13 cellular contexts compared by ENCODE assay signal in genomic region chr17:73521376-73521775, GRCh38.
"Had no signal": no experiment of that assay in that cellular context is flagged by ENCODE, and none has a peak within 500 bp of the region (broad histone marks: within the 10 kb centered on the region; RNA-seq: fewer than 3 reads in every experiment).

No MANE protein-coding gene starts in this region.

- H3K4me1 Mint-ChIP-seq: activated B cell treated with CpG ODN at 0.5 μM for 24 hours had no signal

- H3K27ac ChIP-seq: gastrocnemius medialis, heart right ventricle, parathyroid adenoma had no signal

- H3K4me3 Mint-ChIP-seq: activated B cell treated with CpG ODN at 0.5 μM for 24 hours; activated naive CD8-positive, alpha-beta T cell had no signal

- H3K36me3 ChIP-seq: gastrocnemius medialis, heart right ventricle had no signal

- H3K4me3 ChIP-seq: gastrocnemius medialis, heart right ventricle had no signal

- DNase-seq: activated B cell treated with CpG ODN at 0.5 μM for 24 hours; activated CD4-positive, alpha-beta T cell treated with anti-CD3 and anti-CD28 coated beads for 48 hours; activated CD8-positive, alpha-beta memory T cell treated with anti-CD3 and anti-CD28 coated beads for 24 hours; activated gamma-delta T cell treated with Interleukin-2 at 50 U/mL for 16 hours; amniotic stem cell; erythroblast; gastrocnemius medialis; heart right ventricle; midbrain; stimulated activated CD4-positive, alpha-beta T cell treated with anti-CD3 and anti-CD28 coated beads, Interleukin-12 subunit alpha, Interleukin-12 subunit beta, amount 100 ng/mL, for 4 hours; stimulated activated CD4-positive, alpha-beta T cell treated with anti-CD3 and anti-CD28 coated beads, Interleukin-2, amount 100 ng/mL, for 24 hours had no signal

- H3K27ac Mint-ChIP-seq: activated B cell treated with CpG ODN at 0.5 μM for 24 hours; activated naive CD8-positive, alpha-beta T cell had no signal

- H3K36me3 Mint-ChIP-seq: activated naive CD8-positive, alpha-beta T cell had no signal

- H3K4me1 ChIP-seq: gastrocnemius medialis, heart right ventricle, parathyroid adenoma had no signal

- H3K9ac ChIP-seq: parathyroid adenoma had no signal

- H3K9me3 ChIP-seq: gastrocnemius medialis, heart right ventricle had no signal

- H3K27me3 Mint-ChIP-seq: activated B cell treated with CpG ODN at 0.5 μM for 24 hours; activated naive CD8-positive, alpha-beta T cell had no signal

- H3K27me3 ChIP-seq: gastrocnemius medialis, heart right ventricle had no signal

- H3K9me3 Mint-ChIP-seq: activated B cell treated with CpG ODN at 0.5 μM for 24 hours had no signal
